In genomic region chr5:170245436-170245835, GRCh38 we compare ENCODE assay signal across 12 cellular contexts. TPM values are rescaled to one million over a fixed set of nuclear protein-coding genes. Genes with fewer than 3 reads are reported as not detected.
"Had no signal": no experiment of that assay in that cellular context is flagged by ENCODE, and none has a peak within 500 bp of the region (broad histone marks: within the 10 kb centered on the region; RNA-seq: fewer than 3 reads in every experiment).

No MANE protein-coding gene starts in this region.

RNA-seq across cellular contexts. Expression of gene C5orf58, which starts 12.7 kb away (rescaled TPM):
- total RNA-seq: activated B cell treated with CpG ODN at 0.5 μM for 24 hours; activated CD4-positive, alpha-beta memory T cell treated with anti-CD3 and anti-CD28 coated beads for 36 hours; activated naive CD4-positive, alpha-beta T cell treated with anti-CD3 and anti-CD28 coated beads for 36 hours; activated naive CD4-positive, alpha-beta T cell treated with anti-CD3 and anti-CD28 coated beads, Interleukin-2, amount 50 U/mL, for 72 hours; activated T-cell treated with anti-CD3 and anti-CD28 coated beads, Interleukin-2, amount 50 U/mL, for 4 hours; activated T-helper 1 cell treated with anti-CD3 and anti-CD28 coated beads, Interleukin-12 subunit alpha, Interleukin-12 subunit beta, Interleukin-2, Interleukin-4 antibody, amounts not matched to agents 30 ng/mL and 10 ng/mL and 1 ng/mL, durations not matched to agents 14 hours and 24 hours and 36 hours; bronchial epithelial cell; M059J; PC-3; Peyer's patch; SJSA1 had no signal
- polyA plus RNA-seq: SK-N-SH had no signal

RNA-seq across cellular contexts. Expression of gene LCP2, which starts 52.1 kb away (rescaled TPM):
- total RNA-seq: bronchial epithelial cell, PC-3 had no signal
- polyA plus RNA-seq: SK-N-SH had no signal
